ENCODE assay signal across 8 cellular contexts in the genomic region with DNA sequence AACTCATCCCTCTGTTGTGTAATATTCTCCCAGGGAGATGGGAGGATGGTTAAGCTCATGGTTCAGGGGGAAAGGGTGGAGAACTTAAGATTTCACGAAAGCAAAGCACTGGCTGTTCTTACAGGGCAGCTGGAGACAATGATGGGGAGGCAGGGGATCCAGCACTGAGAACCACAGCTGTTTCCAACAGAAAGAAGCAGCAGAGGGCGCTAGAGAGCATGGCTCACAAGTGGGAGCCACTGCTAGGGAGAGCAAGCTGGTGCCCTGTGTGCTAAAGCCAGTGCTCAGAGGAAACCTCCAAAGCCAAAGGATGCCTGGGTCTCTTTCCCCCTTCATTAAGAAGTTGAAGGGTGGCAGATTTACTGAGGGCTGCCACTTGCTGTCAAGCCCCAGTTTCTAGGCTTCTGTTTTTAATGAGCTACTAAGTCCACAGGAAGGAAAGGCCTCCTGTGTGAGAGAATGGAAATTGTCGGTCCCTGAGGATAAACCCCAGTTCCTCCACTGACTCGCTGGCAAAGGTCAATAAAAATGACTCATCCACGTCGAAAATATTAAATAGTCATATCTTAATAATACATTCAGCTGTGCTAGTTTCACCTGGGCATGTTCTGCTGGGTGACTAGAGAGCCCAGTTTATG.
DNase-seq lines count a peak whose midpoint lies in the region; ATAC-seq lines count a peak whose summit lies in the region.

No MANE protein-coding gene starts in this region.

- no peaks in the 10 kb centered on the region for H3K27me3 Mint-ChIP-seq in activated T-cell treated with anti-CD3 and anti-CD28 coated beads, Interleukin-2, amount 50 U/mL, for 24 hours

- no peaks in the 10 kb centered on the region for H3K9me3 ChIP-seq in GM23248 (ENCODE audit: low read depth)

- no peaks in the 10 kb centered on the region for H3F3A ChIP-seq in GM23248 (ENCODE audit: insufficient read depth)

- H3K79me2 ChIP-seq in GM23248 (ENCODE audit: insufficient read depth): no peaks in the 10 kb centered on the region

- H3K27ac Mint-ChIP-seq in activated T-cell treated with anti-CD3 and anti-CD28 coated beads, Interleukin-2, amount 50 U/mL, for 24 hours: no peak overlapping the region

- no peak overlapping the region for H3K27ac ChIP-seq in GM23248

- H3K36me3 ChIP-seq in GM23248 (ENCODE audit: low read depth): no peaks in the 10 kb centered on the region

- H4K20me1 ChIP-seq in GM23248 (ENCODE audit: insufficient read depth): no peaks in the 10 kb centered on the region

- in situ Hi-C loops in Caki2 (cut with HindIII; ENCODE audit: low pct_unique_long_range_greater_than_20kb, low sequenced_read_pairs) (no loop called here), GM23248 (cut with MboI) (no loop called here)

- 0 out of 2 replicates have a peak, but pooled peaks cover 6% of the 10 kb centered on the region for H3K27me3 ChIP-seq in GM23248 (replicated peaks; ENCODE audit: insufficient read depth)

- no peak overlapping the region for H3K9ac ChIP-seq in GM23248

- no peak overlapping the region for H3K4me3 ChIP-seq in GM23248

- H3K4me3 Mint-ChIP-seq in activated T-cell treated with anti-CD3 and anti-CD28 coated beads, Interleukin-2, amount 50 U/mL, for 24 hours: no peak overlapping the region

- no peak overlapping the region for H3K4me2 ChIP-seq in GM23248 (ENCODE audit: unreplicated experiment)

- peaks cover 12% of the 10 kb centered on the region for H3K4me1 Mint-ChIP-seq in activated T-cell treated with anti-CD3 and anti-CD28 coated beads, Interleukin-2, amount 50 U/mL, for 24 hours (ENCODE audit: low read depth)

- DNase-seq in Caki2 (ENCODE audit: low read depth) (peak; percentile 50), GM23248 (peak; percentile 64), NCI-H2227 treated with DMSO at 0.1 percent for 48 hours (lab: John Stamatoyannopoulos, UW) (peak; percentile 22), foreskin melanocyte (peak; percentile 40), pons (ENCODE audit: low spot score) (peak; percentile 71), middle frontal gyrus (ENCODE audit: extremely low spot score, low spot score) (no peak)
- DNase-seq in activated T-cell treated with anti-CD3 and anti-CD28 coated beads, Interleukin-2, amount 50 U/mL, for 24 hours: peak; percentile 57

- 2 to 3% methylated on average over 6 of the region's 6 CpGs for WGBS in GM23248 (ENCODE audit: low coverage in 1 of 2, low lambda C conversion rate in 2 of 2, missing lambda C conversion rate in 2 of 2), 2 experiments

- no peaks in the 10 kb centered on the region for H3K9me3 Mint-ChIP-seq in activated T-cell treated with anti-CD3 and anti-CD28 coated beads, Interleukin-2, amount 50 U/mL, for 24 hours

- no peak for ATAC-seq in HG03196 (IDR thresholded peaks at IDR 0.05; ENCODE audit: unreplicated experiment)

- H3K4me1 ChIP-seq in GM23248 (ENCODE audit: insufficient read depth): no peaks in the 10 kb centered on the region

- H2AFZ ChIP-seq in GM23248: no peak overlapping the region

- H3K36me3 Mint-ChIP-seq in activated T-cell treated with anti-CD3 and anti-CD28 coated beads, Interleukin-2, amount 50 U/mL, for 24 hours (ENCODE audit: low read depth): no peaks in the 10 kb centered on the region

- no peaks in the 10 kb centered on the region for H3K9me2 ChIP-seq in GM23248 (ENCODE audit: insufficient read depth)
